32 cellular contexts compared by ENCODE assay signal in the genomic region with DNA sequence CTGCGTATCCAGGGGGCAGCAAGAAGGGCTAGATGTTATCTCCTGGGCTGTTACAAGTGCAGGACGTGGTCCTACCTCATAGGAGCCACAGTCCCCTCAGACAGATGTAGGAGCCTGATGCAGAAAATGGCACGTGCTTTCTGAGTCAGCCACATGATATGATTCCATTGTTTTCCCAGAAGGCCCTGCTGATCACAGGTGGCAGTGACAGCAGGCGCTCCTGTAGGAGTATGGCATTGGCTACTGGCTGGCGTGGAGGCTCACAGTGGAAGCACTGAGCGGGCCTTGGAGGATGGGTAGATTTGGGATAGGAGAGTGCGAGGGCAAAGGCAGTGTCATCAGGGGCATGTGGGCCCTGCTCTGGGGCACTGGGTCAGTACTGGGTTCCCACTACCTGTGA. TPM values are rescaled to one million over a fixed set of nuclear protein-coding genes. Genes with fewer than 3 reads are reported as not detected.
A peak's percentile ranks its signal among the peaks of the same experiment; 100 is the strongest.
DNase-seq lines count a peak whose midpoint lies in the region; ATAC-seq, FAIRE-seq and TF ChIP-seq lines count a peak whose summit lies in the region.
"Had no signal": no experiment of that assay in that cellular context is flagged by ENCODE, and none has a peak within 500 bp of the region (broad histone marks: within the 10 kb centered on the region; RNA-seq: fewer than 3 reads in every experiment).

No MANE protein-coding gene starts in this region.

- H3K27ac ChIP-seq in CD4-positive, alpha-beta T cell (ENCODE audit: low read depth, low read length): no peak overlapping the region
- no peak overlapping the region for H3K27ac ChIP-seq in kidney (ENCODE audit: low read depth in 2 of 2, low read length in 2 of 2)
- H3K27ac ChIP-seq: A549, gastrocnemius medialis, left ventricle myocardium inferior, PC-9, stomach, transverse colon, WERI-Rb-1 had no signal

- CTCF ChIA-PET in activated CD4-positive, alpha-beta T cell treated with anti-CD3 and anti-CD28 coated beads, Interleukin-2, amount 10 ng/mL, durations not matched to agents 7 days and 5 days (lab: Charles Lee): no interaction called here
- CTCF ChIA-PET in CD4-positive, alpha-beta T cell (lab: Charles Lee): no interaction called here

- no peaks in the 10 kb centered on the region for H3K9me3 Mint-ChIP-seq in activated CD4-positive, alpha-beta T cell treated with anti-CD3 and anti-CD28 coated beads, Interleukin-2, amount 10 ng/mL, durations not matched to agents 7 days and 5 days
- no peaks in the 10 kb centered on the region for H3K9me3 Mint-ChIP-seq in CD4-positive, alpha-beta T cell
- H3K9me3 Mint-ChIP-seq in T-helper 2 cell treated with Interferon-gamma antibody and Interleukin-4, amounts not matched to agents 5 μg/mL and 100 μg/mL, for 36 hours: no peaks in the 10 kb centered on the region
- H3K9me3 Mint-ChIP-seq: activated naive CD4-positive, alpha-beta T cell treated with anti-CD3 and anti-CD28 coated beads, Interleukin-2, amount 10 ng/mL, durations not matched to agents 7 days and 5 days; central memory CD8-positive, alpha-beta T cell; immature natural killer cell had no signal

- no peaks in the 10 kb centered on the region for H3K27me3 ChIP-seq in CD4-positive, alpha-beta T cell (ENCODE audit: control insufficient read depth, insufficient read depth, low read length)
- H3K27me3 ChIP-seq: gastrocnemius medialis, stomach, transverse colon had no signal

- no peak overlapping the region for H3K4me3 ChIP-seq in kidney (ENCODE audit: low read length in 2 of 2)
- H3K4me3 ChIP-seq: A549, gastrocnemius medialis, HAP-1, left ventricle myocardium inferior, PC-9, stomach, transverse colon had no signal

- H3K9me3 ChIP-seq in CD4-positive, alpha-beta T cell (ENCODE audit: control insufficient read depth, low read length): no peaks in the 10 kb centered on the region
- no peaks in the 10 kb centered on the region for H3K9me3 ChIP-seq in kidney (ENCODE audit: control insufficient read depth in 1 of 2, low read length in 2 of 2)
- H3K9me3 ChIP-seq: A549, gastrocnemius medialis, HAP-1, left ventricle myocardium inferior, stomach, transverse colon had no signal

- H3K9ac ChIP-seq in kidney (ENCODE audit: low read length in 2 of 2): no peak overlapping the region

- peaks cover 75% of the 10 kb centered on the region for H3K36me3 Mint-ChIP-seq in activated CD4-positive, alpha-beta T cell treated with anti-CD3 and anti-CD28 coated beads, Interleukin-2, amount 10 ng/mL, durations not matched to agents 7 days and 5 days (ENCODE audit: low read depth)
- peaks cover 88% of the 10 kb centered on the region for H3K36me3 Mint-ChIP-seq in CD4-positive, alpha-beta T cell (ENCODE audit: low read depth)
- H3K36me3 Mint-ChIP-seq in T-helper 2 cell treated with Interferon-gamma antibody and Interleukin-4, amounts not matched to agents 5 μg/mL and 100 μg/mL, for 36 hours (ENCODE audit: low read depth): peaks cover 64% of the 10 kb centered on the region

- no peak overlapping the region for H3K4me3 Mint-ChIP-seq in activated CD4-positive, alpha-beta T cell treated with anti-CD3 and anti-CD28 coated beads, Interleukin-2, amount 10 ng/mL, durations not matched to agents 7 days and 5 days
- no peak overlapping the region for H3K4me3 Mint-ChIP-seq in CD4-positive, alpha-beta T cell
- no peak overlapping the region for H3K4me3 Mint-ChIP-seq in T-helper 2 cell treated with Interferon-gamma antibody and Interleukin-4, amounts not matched to agents 5 μg/mL and 100 μg/mL, for 36 hours
- H3K4me3 Mint-ChIP-seq: activated naive CD4-positive, alpha-beta T cell treated with anti-CD3 and anti-CD28 coated beads, Interleukin-2, amount 10 ng/mL, durations not matched to agents 7 days and 5 days; central memory CD8-positive, alpha-beta T cell; immature natural killer cell had no signal

- no peaks in the 10 kb centered on the region for H3K4me1 ChIP-seq in kidney (ENCODE audit: control insufficient read depth in 1 of 2, insufficient read depth in 1 of 2, low read depth in 1 of 2, low read length in 2 of 2)
- H3K4me1 ChIP-seq: A549, gastrocnemius medialis, HAP-1, left ventricle myocardium inferior, transverse colon had no signal

- no peak for TF ChIP-seq CTCF in CD4-positive, alpha-beta T cell (IDR thresholded peaks at IDR 0.05)
- no peak for TF ChIP-seq CTCF in kidney (IDR thresholded peaks at IDR 0.05; ENCODE audit: borderline replicate concordance, extremely low read depth, insufficient read depth)

- H3K4me1 Mint-ChIP-seq in activated CD4-positive, alpha-beta T cell treated with anti-CD3 and anti-CD28 coated beads, Interleukin-2, amount 10 ng/mL, durations not matched to agents 7 days and 5 days: peaks cover 73% of the 10 kb centered on the region
- peaks cover 51% of the 10 kb centered on the region for H3K4me1 Mint-ChIP-seq in CD4-positive, alpha-beta T cell (ENCODE audit: low read depth)
- H3K4me1 Mint-ChIP-seq in T-helper 2 cell treated with Interferon-gamma antibody and Interleukin-4, amounts not matched to agents 5 μg/mL and 100 μg/mL, for 36 hours (ENCODE audit: low read depth): peaks cover 55% of the 10 kb centered on the region

- no peaks in the 10 kb centered on the region for H3K27me3 Mint-ChIP-seq in activated CD4-positive, alpha-beta T cell treated with anti-CD3 and anti-CD28 coated beads, Interleukin-2, amount 10 ng/mL, durations not matched to agents 7 days and 5 days
- H3K27me3 Mint-ChIP-seq in CD4-positive, alpha-beta T cell: no peaks in the 10 kb centered on the region
- no peaks in the 10 kb centered on the region for H3K27me3 Mint-ChIP-seq in T-helper 2 cell treated with Interferon-gamma antibody and Interleukin-4, amounts not matched to agents 5 μg/mL and 100 μg/mL, for 36 hours (ENCODE audit: low read depth)
- H3K27me3 Mint-ChIP-seq: activated naive CD4-positive, alpha-beta T cell treated with anti-CD3 and anti-CD28 coated beads, Interleukin-2, amount 10 ng/mL, durations not matched to agents 7 days and 5 days; central memory CD8-positive, alpha-beta T cell had no signal

- POLR2A ChIA-PET in activated CD4-positive, alpha-beta T cell treated with anti-CD3 and anti-CD28 coated beads, Interleukin-2, amount 10 ng/mL, durations not matched to agents 7 days and 5 days (lab: Charles Lee): no interaction called here
- POLR2A ChIA-PET in CD4-positive, alpha-beta T cell (lab: Charles Lee): no interaction called here

- peaks cover 26 to 62% of the 10 kb centered on the region in 2 donors for H3K36me3 ChIP-seq in kidney (ENCODE audit: control insufficient read depth in 1 of 2, insufficient read depth in 2 of 2, low read length in 2 of 2)

- ATAC-seq in CD4-positive, alpha-beta T cell (ENCODE audit: poor library complexity): no peak
- ATAC-seq: A549, gastrocnemius medialis had no signal

- intact Hi-C loops in CD4-positive, alpha-beta T cell (cut with DNase I, micrococcal nuclease): no loop called here
- intact Hi-C loops in kidney (cut with DNase I): no loop called here

- FAIRE-seq in kidney (lab: Jason Lieb, UNC): no peak
- FAIRE-seq: A549 had no signal

- no peak for DNase-seq in activated CD4-positive, alpha-beta T cell treated with anti-CD3 and anti-CD28 coated beads, Interleukin-2, amount 10 ng/mL, durations not matched to agents 7 days and 5 days
- DNase-seq in activated CD4-positive, alpha-beta T cell treated with anti-CD3 and anti-CD28 coated beads, Interleukin-2, amount 50 U/mL, for 4 hours: no peak
- DNase-seq in CD4-positive, alpha-beta T cell: no peak
- no peak for DNase-seq in T-helper 2 cell treated with Interferon-gamma antibody and Interleukin-4, amounts not matched to agents 5 μg/mL and 100 μg/mL, for 36 hours (ENCODE audit: low spot score)
- DNase-seq in kidney (peak; percentile 27), kidney glomerular epithelial cell (lab: John Stamatoyannopoulos, UW) (no peak), dedifferentiated amniotic fluid mesenchymal stem cell (ENCODE audit: extremely low spot score) (no peak), kidney tubule cell (ENCODE audit: low spot score) (no peak)
- DNase-seq: activated CD4-positive, alpha-beta T cell treated with anti-CD3 and anti-CD28 coated beads, Interleukin-2, amount 50 U/mL, for 48 hours; activated naive CD4-positive, alpha-beta T cell treated with anti-CD3 and anti-CD28 coated beads, Interleukin-2, amount 10 ng/mL, durations not matched to agents 7 days and 5 days; AML-193; DMS153; gastrocnemius medialis; GDM1; hippocampal formation; immature natural killer cell; IMR-90; left ventricle myocardium inferior; mesendoderm; NCI-H1092; NCI-H187 treated with DMSO at 0.1 percent for 48 hours; NCI-H526 treated with DMSO at 0.1 percent for 48 hours; nucleus accumbens; PC-9; Right ventricle myocardium superior; stomach; T1000; transverse colon; WERI-Rb-1 had no signal

- peak overlapping the region; percentile 60 for H3K27ac Mint-ChIP-seq in activated CD4-positive, alpha-beta T cell treated with anti-CD3 and anti-CD28 coated beads, Interleukin-2, amount 10 ng/mL, durations not matched to agents 7 days and 5 days
- H3K27ac Mint-ChIP-seq in CD4-positive, alpha-beta T cell: peak overlapping the region; percentile 69
- H3K27ac Mint-ChIP-seq in T-helper 2 cell treated with Interferon-gamma antibody and Interleukin-4, amounts not matched to agents 5 μg/mL and 100 μg/mL, for 36 hours: peak overlapping the region; percentile 31

RNA-seq across cellular contexts. Expression of gene USP20, which starts 21.9 kb away (rescaled TPM):
- 100 to 1,000 TPM in 1 of 2 experiments, 10 to 100 TPM in 1; 90.8 to 105 TPM for total RNA-seq in activated CD4-positive, alpha-beta T cell treated with anti-CD3 and anti-CD28 coated beads, Interleukin-2, amount 10 ng/mL, durations not matched to agents 7 days and 5 days
- total RNA-seq in CD4-positive, alpha-beta T cell: 10 to 100 TPM; 80.4 to 80.9 TPM
- 28.8 TPM for total RNA-seq in kidney
- 22.8 TPM for polyA plus RNA-seq in kidney (ENCODE audit: insufficient read depth, low read depth, low replicate concordance)

RNA-seq across cellular contexts. Expression of gene C9orf78, which starts 22.1 kb away (rescaled TPM):
- total RNA-seq in activated CD4-positive, alpha-beta T cell treated with anti-CD3 and anti-CD28 coated beads, Interleukin-2, amount 10 ng/mL, durations not matched to agents 7 days and 5 days: 10 to 100 TPM; 83.9 to 89.2 TPM
- 100 to 1,000 TPM; 145 to 159 TPM for total RNA-seq in CD4-positive, alpha-beta T cell
- total RNA-seq in kidney: 39.7 TPM
- 62.1 TPM for polyA plus RNA-seq in kidney (ENCODE audit: insufficient read depth, low read depth, low replicate concordance)

RNA-seq across cellular contexts. Expression of gene TOR1A, which starts 33.3 kb away (rescaled TPM):
- 10 to 100 TPM; 52.0 to 58.5 TPM for total RNA-seq in activated CD4-positive, alpha-beta T cell treated with anti-CD3 and anti-CD28 coated beads, Interleukin-2, amount 10 ng/mL, durations not matched to agents 7 days and 5 days
- total RNA-seq in CD4-positive, alpha-beta T cell: 10 to 100 TPM; 12.6 to 13.9 TPM
- total RNA-seq in kidney: 29.2 TPM
- polyA plus RNA-seq in kidney (ENCODE audit: insufficient read depth, low read depth, low replicate concordance): 24.6 TPM

RNA-seq across cellular contexts. Expression of gene TOR1B, which starts 54.2 kb away (rescaled TPM):
- 10 to 100 TPM; 21.9 to 27.1 TPM for total RNA-seq in activated CD4-positive, alpha-beta T cell treated with anti-CD3 and anti-CD28 coated beads, Interleukin-2, amount 10 ng/mL, durations not matched to agents 7 days and 5 days
- total RNA-seq in CD4-positive, alpha-beta T cell: 10 to 100 TPM; 13.4 to 15.1 TPM
- total RNA-seq in kidney: 21.4 TPM
- polyA plus RNA-seq in kidney (ENCODE audit: insufficient read depth, low read depth, low replicate concordance): 10.1 TPM
